ENCODE assay signal across 8 cellular contexts in the genomic region with DNA sequence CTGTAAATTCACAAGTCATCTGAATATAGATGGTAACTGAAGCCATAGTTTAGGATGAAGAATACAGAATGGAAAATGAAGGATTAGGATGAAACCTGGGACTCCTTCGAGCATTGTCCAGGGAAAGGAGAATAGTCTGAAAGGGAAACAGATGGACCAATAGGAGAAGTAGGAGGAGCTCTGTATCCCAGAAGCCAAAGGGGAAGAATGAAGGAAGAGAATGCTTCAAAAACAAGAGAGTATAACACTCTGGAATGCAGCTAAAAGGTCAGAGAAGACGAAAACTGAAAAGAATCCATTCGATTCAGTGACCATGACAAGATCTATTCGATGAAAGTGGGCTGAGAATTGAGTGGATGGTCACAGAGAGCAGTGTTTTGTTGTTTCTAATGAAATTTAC. TPM values are rescaled to one million over a fixed set of nuclear protein-coding genes. Genes with fewer than 3 reads are reported as not detected.
DNase-seq lines count a peak whose midpoint lies in the region; ATAC-seq and TF ChIP-seq lines count a peak whose summit lies in the region.

No MANE protein-coding gene starts in this region.

- H3K4me3 ChIP-seq in BE2C (ENCODE audit: low read depth, low read length): peak overlapping the region; percentile 76
- H3K4me3 ChIP-seq in HFF-Myc (replicated peaks; ENCODE audit: low read depth, low read length): peak overlapping the region; percentile 90
- H3K4me3 ChIP-seq in heart left ventricle: peak overlapping the region; percentile 62 to 96 (median 82)
- H3K4me3 ChIP-seq in retinal pigment epithelial cell (ENCODE audit: low read length): peak overlapping the region; percentile 92

- H3K27me3 Mint-ChIP-seq in activated CD8-positive, alpha-beta T cell treated with anti-CD3 and anti-CD28 coated beads for 36 hours: no peaks in the 10 kb centered on the region

- no peak for DNase-seq in BE2C
- no peak for DNase-seq in HFF-Myc (ENCODE audit: extremely low read depth, low read depth)
- DNase-seq in activated CD8-positive, alpha-beta T cell treated with anti-CD3 and anti-CD28 coated beads for 36 hours: no peak
- DNase-seq in heart left ventricle: no peak
- peak; percentile 9 for DNase-seq in retinal pigment epithelial cell (ENCODE audit: low read depth)
- DNase-seq in UCSD-AML1 (lab: John Stamatoyannopoulos, UW; ENCODE audit: unreplicated experiment): no peak

- CTCF ChIA-PET in activated CD8-positive, alpha-beta T cell treated with anti-CD3 and anti-CD28 coated beads for 36 hours (lab: Charles Lee): interaction anchor here (1.0 to 3.2 kb wide), 8 partner anchors 21 to 724 kb away, joined by 3 to 12 read pairs (median 4); a partner anchor contains a TSS

- peak overlapping the region; percentile 92 for H3K27ac Mint-ChIP-seq in activated CD8-positive, alpha-beta T cell treated with anti-CD3 and anti-CD28 coated beads for 36 hours

- intact Hi-C loops in activated CD8-positive, alpha-beta T cell treated with anti-CD3 and anti-CD28 coated beads for 36 hours (cut with micrococcal nuclease): loop anchor here (5.0 kb wide), 1 partner anchor 45 kb away; a partner anchor contains a TSS
- intact Hi-C loops in heart left ventricle (cut with DNase I): loop anchor here in 4 of 10 donors (1.0 to 5.0 kb wide), 3 partner anchors 21 to 46 kb away; a partner anchor contains a TSS

- H3K9me3 Mint-ChIP-seq in activated CD8-positive, alpha-beta T cell treated with anti-CD3 and anti-CD28 coated beads for 36 hours: no peaks in the 10 kb centered on the region

- ATAC-seq in activated CD8-positive, alpha-beta T cell treated with anti-CD3 and anti-CD28 coated beads for 36 hours: no peak
- ATAC-seq in heart left ventricle (peak in 1 of 4 donors; percentile 32), GM21737 (IDR thresholded peaks at IDR 0.05; ENCODE audit: unreplicated experiment) (no peak), GM21529 (IDR thresholded peaks at IDR 0.05; ENCODE audit: unreplicated experiment) (no peak)

- POLR2A ChIA-PET in activated CD8-positive, alpha-beta T cell treated with anti-CD3 and anti-CD28 coated beads for 36 hours (lab: Charles Lee): interaction anchor here (0.7 to 2.7 kb wide), 6 partner anchors 8 to 91 kb away, joined by 3 to 8 read pairs (median 4); a partner anchor contains a TSS

- peaks cover 20% of the 10 kb centered on the region for H3K36me3 Mint-ChIP-seq in activated CD8-positive, alpha-beta T cell treated with anti-CD3 and anti-CD28 coated beads for 36 hours (ENCODE audit: low read depth)

- no peak for TF ChIP-seq POLR2A in heart left ventricle (IDR thresholded peaks at IDR 0.05)

- H3K36me3 ChIP-seq in BE2C (peaks cover 10% of the 10 kb centered on the region), heart left ventricle (peaks cover 0 to 10% (median 6%) of the 10 kb centered on the region in 9 donors)

- H3K27me3 ChIP-seq in BE2C (no peaks in the 10 kb centered on the region), heart left ventricle (no peaks in the 10 kb centered on the region)

- H3K27ac ChIP-seq in heart left ventricle: peak overlapping the region; percentile 87 to 99 (median 96)

- peak overlapping the region; percentile 88 for H3K4me3 Mint-ChIP-seq in activated CD8-positive, alpha-beta T cell treated with anti-CD3 and anti-CD28 coated beads for 36 hours

- H3K9me3 ChIP-seq in BE2C: no peaks in the 10 kb centered on the region
- no peaks in the 10 kb centered on the region for H3K9me3 ChIP-seq in heart left ventricle

- 42 to 50% (median 45%) methylated on average over 4 of the region's 4 CpGs for WGBS in heart left ventricle, 4 donors

- TF ChIP-seq CTCF in BE2C (IDR thresholded peaks at IDR 0.05; ENCODE audit: low read depth, low read length) (no peak), HFF-Myc (IDR thresholded peaks at IDR 0.05; ENCODE audit: low read depth, low read length, missing control alignments) (no peak), heart left ventricle (IDR thresholded peaks at IDR 0.05) (no peak), retinal pigment epithelial cell (conservative IDR thresholded peaks at IDR 0.05; ENCODE audit: low read depth, low read length) (no peak)
- TF ChIP-seq CTCF in activated CD8-positive, alpha-beta T cell treated with anti-CD3 and anti-CD28 coated beads for 36 hours (IDR thresholded peaks at IDR 0.05): no peak

- H3K4me1 ChIP-seq in BE2C: no peaks in the 10 kb centered on the region; the same call in 1 of the 2 replicates
- peaks cover 0 to 71% (median 38%) of the 10 kb centered on the region in 12 donors for H3K4me1 ChIP-seq in heart left ventricle

- peaks cover 52% of the 10 kb centered on the region for H3K4me1 Mint-ChIP-seq in activated CD8-positive, alpha-beta T cell treated with anti-CD3 and anti-CD28 coated beads for 36 hours (ENCODE audit: low read depth)

RNA-seq across cellular contexts. Expression of a gene that starts 1.0 kb away (rescaled TPM):
- 38.0 TPM for polyA plus RNA-seq in BE2C (2012; ENCODE audit: insufficient read depth, insufficient read length, low read depth)
- 10 to 100 TPM; 29.2 to 32.1 TPM for total RNA-seq in activated CD8-positive, alpha-beta T cell treated with anti-CD3 and anti-CD28 coated beads for 36 hours
- 10 to 100 TPM; 18.8 to 35.8 (median 26.9) TPM for total RNA-seq in heart left ventricle
- polyA plus RNA-seq in heart left ventricle: 10 to 100 TPM in 1 of 2 donors, 1 to 10 TPM in 1; 5.0 to 20.4 TPM

RNA-seq across cellular contexts. Expression of a gene that starts 21.9 kb away (rescaled TPM):
- 14.8 TPM for polyA plus RNA-seq in BE2C (2012; ENCODE audit: insufficient read depth, insufficient read length, low read depth)
- 10 to 100 TPM in 1 of 2 experiments, 1 to 10 TPM in 1; 9.6 to 10.0 TPM for total RNA-seq in activated CD8-positive, alpha-beta T cell treated with anti-CD3 and anti-CD28 coated beads for 36 hours
- total RNA-seq in heart left ventricle: 10 to 100 TPM; 10.6 to 28.2 (median 16.6) TPM
- 10 to 100 TPM; 15.7 to 17.7 TPM for polyA plus RNA-seq in heart left ventricle

RNA-seq across cellular contexts. Expression of a gene that starts 46.6 kb away (rescaled TPM):
- polyA plus RNA-seq in BE2C (2012; ENCODE audit: insufficient read depth, insufficient read length, low read depth): 125 TPM
- 10 to 100 TPM; 82.0 to 82.7 TPM for total RNA-seq in activated CD8-positive, alpha-beta T cell treated with anti-CD3 and anti-CD28 coated beads for 36 hours
- total RNA-seq in heart left ventricle: 100 to 1,000 TPM in 3 of 9 donors, 10 to 100 TPM in 6; 71.5 to 143 (median 94.5) TPM
- 100 to 1,000 TPM in 1 of 2 donors, 10 to 100 TPM in 1; 40.3 to 190 TPM for polyA plus RNA-seq in heart left ventricle
